In genomic region chr17:50080096-50080480, GRCh38 we compare ENCODE assay signal across 1 cellular context.
TF ChIP-seq lines count a peak whose summit lies in the region.

No MANE protein-coding gene starts in this region.

TF ChIP-seq in H1, 55 proteins besides CTCF, POLR2A, EP300 and RAD21:
- TF ChIP-seq KDM1A (IDR thresholded peaks at IDR 0.05; ENCODE audit: borderline replicate concordance, low read length) (no peak), USF2 (IDR thresholded peaks at IDR 0.05; ENCODE audit: low read length) (no peak), TBP (IDR thresholded peaks at IDR 0.05; ENCODE audit: low read depth, low read length) (no peak), CHD7 (IDR thresholded peaks at IDR 0.05; ENCODE audit: insufficient replicate concordance, low read length) (no peak), TAF1 (IDR thresholded peaks at IDR 0.05; ENCODE audit: low read depth, low read length) (no peak), MAFK (IDR thresholded peaks at IDR 0.05; ENCODE audit: low read depth, low read length) (no peak)
